15 cellular contexts compared by ENCODE assay signal in the genomic region with DNA sequence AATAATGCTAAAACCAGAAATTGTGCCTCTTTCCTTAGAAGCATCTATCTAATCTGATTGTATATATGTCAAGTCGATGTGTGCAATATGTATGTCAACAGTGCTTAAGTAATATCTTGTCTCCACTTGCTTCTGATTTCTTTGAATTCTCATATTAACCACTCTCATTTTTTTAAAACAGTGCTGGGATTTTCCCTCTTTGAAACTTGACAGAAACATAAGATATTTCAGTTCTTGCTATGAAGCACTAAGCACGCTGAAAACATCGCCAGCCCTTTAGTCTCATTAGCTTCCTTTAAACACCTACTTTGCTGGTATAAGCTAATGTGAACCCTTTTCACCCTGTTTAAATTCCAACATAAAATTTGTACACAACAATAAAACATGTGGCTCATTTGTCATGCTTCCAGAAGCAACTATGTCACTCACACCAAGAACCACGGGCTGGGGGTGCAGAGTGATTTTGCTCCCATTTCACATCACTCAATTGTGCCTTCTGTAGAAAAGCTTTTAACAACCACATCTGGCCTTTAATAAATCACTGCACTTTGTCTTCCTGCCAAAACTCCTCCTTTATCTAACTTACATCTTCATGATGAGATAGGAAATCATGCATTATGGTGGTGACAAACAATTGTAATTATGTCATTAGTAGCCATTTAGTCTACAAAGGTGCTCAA.
A peak's percentile ranks its signal among the peaks of the same experiment; 100 is the strongest.
DNase-seq lines count a peak whose midpoint lies in the region; ATAC-seq, FAIRE-seq and TF ChIP-seq lines count a peak whose summit lies in the region.
"Had no signal": no experiment of that assay in that cellular context is flagged by ENCODE, and none has a peak within 500 bp of the region (broad histone marks: within the 10 kb centered on the region; RNA-seq: fewer than 3 reads in every experiment).

No MANE protein-coding gene starts in this region.

- H3K27ac ChIP-seq in GM12878 (ENCODE audit: control insufficient read depth, insufficient read depth) = no peak overlapping the region
- H3K27ac ChIP-seq: pancreas, SJSA1, WERI-Rb-1 had no signal

- no peak for TF ChIP-seq CTCF in GM12878 (IDR thresholded peaks at IDR 0.05 in 2 of 3, conservative IDR thresholded peaks at IDR 0.05 in 1 of 3; ENCODE audit: control insufficient read depth in 2 of 3, extremely low read depth in 1 of 3, insufficient read depth in 1 of 3, low read depth in 3 of 3, low read length in 3 of 3)

- peak in 1 of 2 donors; percentile 32 for DNase-seq in activated T-cell treated with anti-CD3 and anti-CD28 coated beads, Interleukin-2, amount 50 U/mL, for 72 hours
- DNase-seq in activated T-cell treated with anti-CD3 and anti-CD28 coated beads, Interleukin-2, amount 50 U/mL, for 1 hour = no peak
- peak; percentile 17 for DNase-seq in NCI-H1417 treated with DMSO at 0.1 percent for 48 hours (lab: John Stamatoyannopoulos, UW)
- DNase-seq in GM12878 (ENCODE audit: low read depth, low spot score) = no peak
- DNase-seq in stimulated activated naive CD4-positive, alpha-beta T cell (lab: John Stamatoyannopoulos, UW) = peak in 5 of 6 experiments; percentile 21 to 64 (median 54)
- DNase-seq in NCI-H1694 treated with DMSO at 0.1 percent for 48 hours (lab: John Stamatoyannopoulos, UW) = no peak
- DNase-seq in DMS114 treated with DMSO at 0.1 percent for 48 hours (lab: John Stamatoyannopoulos, UW; ENCODE audit: unreplicated experiment) = no peak
- DNase-seq in occipital lobe (lab: John Stamatoyannopoulos, UW) = no peak
- DNase-seq: cortex of kidney, HFFc6, NCI-H1092 treated with DMSO at 0.1 percent for 48 hours, NCI-H82, pancreas, WERI-Rb-1 had no signal

- POLR2A ChIA-PET in GM12878 (lab: Charles Lee) = no interaction called here

- no peaks in the 10 kb centered on the region for H3K9me3 ChIP-seq in GM12878 (replicated peaks; ENCODE audit: control insufficient read depth, insufficient read depth, low read length)
- H3K9me3 ChIP-seq: pancreas, SJSA1 had no signal

- TF ChIP-seq POLR2A in GM12878 (IDR thresholded peaks at IDR 0.05; ENCODE audit: low read depth, low read length) = no peak

- SMC1A ChIA-PET in GM12878 (lab: Charles Lee; ENCODE audit: uncharacterized antibody, unreplicated experiment) = interaction anchor here (1.0 to 2.3 kb wide), 9 partner anchors 11 to 236 kb away, joined by 3 to 6 read pairs (median 3); no protein-coding TSS in a partner anchor

- H3K9ac ChIP-seq in GM12878 (ENCODE audit: control insufficient read depth, insufficient read depth, low read length) = no peak overlapping the region

- H3K27me3 ChIP-seq in GM12878 (replicated peaks in 1 of 2; ENCODE audit: control insufficient read depth in 2 of 2, insufficient read depth in 2 of 2, low read length in 1 of 2) = peaks cover 0 to 4% of the 10 kb centered on the region in 2 experiments; a peak in 2 of 4 replicates
- H3K27me3 ChIP-seq: pancreas, SJSA1 had no signal

- no peak overlapping the region for H3K4me2 ChIP-seq in GM12878 (ENCODE audit: control insufficient read depth, insufficient read depth)

- peaks cover 6% of the 10 kb centered on the region for H3K4me1 ChIP-seq in GM12878 (ENCODE audit: control insufficient read depth, insufficient read depth, low read length)
- H3K4me1 ChIP-seq: SJSA1 had no signal

- no peaks in the 10 kb centered on the region for H3K36me3 ChIP-seq in GM12878 (ENCODE audit: control insufficient read depth in 2 of 2, insufficient read depth in 2 of 2, low read length in 1 of 2)
- H3K36me3 ChIP-seq: pancreas, SJSA1, WERI-Rb-1 had no signal

- no peak for TF ChIP-seq RAD21 in GM12878 (IDR thresholded peaks at IDR 0.05; ENCODE audit: insufficient read depth, low read depth, low read length)

- no peaks in the 10 kb centered on the region for H4K20me1 ChIP-seq in GM12878 (ENCODE audit: control insufficient read depth, insufficient read depth)

- H3K79me2 ChIP-seq in GM12878 (ENCODE audit: control insufficient read depth, insufficient read depth, low read length) = no peaks in the 10 kb centered on the region

- FAIRE-seq in GM12878 (lab: Jason Lieb, UNC) = no peak
- FAIRE-seq: pancreas had no signal

- RAD21 ChIA-PET in GM12878 (lab: Charles Lee; ENCODE audit: unreplicated experiment) = interaction anchor here (0.8 to 1.9 kb wide), 2 partner anchors 10 to 32 kb away, joined by 3 to 7 read pairs; no protein-coding TSS in a partner anchor

- no peak overlapping the region for H2AFZ ChIP-seq in GM12878 (ENCODE audit: control insufficient read depth, low read depth, low read length)

- no peaks in the 10 kb centered on the region for H3K27me3 Mint-ChIP-seq in activated T-cell treated with anti-CD3 and anti-CD28 coated beads, Interleukin-2, amount 50 U/mL, for 72 hours (ENCODE audit: low read depth)

- peaks cover 89% of the 10 kb centered on the region for H3K4me1 Mint-ChIP-seq in activated T-cell treated with anti-CD3 and anti-CD28 coated beads, Interleukin-2, amount 50 U/mL, for 72 hours (ENCODE audit: low read depth)

- no peak for TF ChIP-seq EP300 in GM12878 (IDR thresholded peaks at IDR 0.05; ENCODE audit: borderline replicate concordance in 1 of 2, control insufficient read depth in 1 of 2, low read depth in 2 of 2, low read length in 2 of 2)

- no TSS peak for BruUV-seq in GM12878 (replicated peaks; lab: Mats Ljungman, UMichigan)

- under 1% methylated on average over 4 of the region's 4 CpGs for whole genome bisulfite sequencing in GM12878 (ENCODE audit: insufficient coverage, insufficient replicate concordance, low lambda C conversion rate, missing lambda C conversion rate)

- no peaks in the 10 kb centered on the region for H3K9me3 Mint-ChIP-seq in activated T-cell treated with anti-CD3 and anti-CD28 coated beads, Interleukin-2, amount 50 U/mL, for 72 hours
- H3K9me3 Mint-ChIP-seq: HFFc6 had no signal

- H3K27ac Mint-ChIP-seq in activated T-cell treated with anti-CD3 and anti-CD28 coated beads, Interleukin-2, amount 50 U/mL, for 72 hours = peak overlapping the region; percentile 83
- H3K27ac Mint-ChIP-seq: HFFc6 had no signal

- intact Hi-C loops in GM12878 (cut with micrococcal nuclease; ENCODE audit: unreplicated experiment) = no loop called here

- ATAC-seq in activated T-cell treated with anti-CD3 and anti-CD28 coated beads, Interleukin-2, amount 50 U/mL, for 72 hours (replicated peaks in 1 of 2) = peak; percentile 65 to 72
- peak; percentile 55 for ATAC-seq in GM12878

- H3K4me3 Mint-ChIP-seq in activated T-cell treated with anti-CD3 and anti-CD28 coated beads, Interleukin-2, amount 50 U/mL, for 72 hours = peak overlapping the region; percentile 75 to 77
- H3K4me3 Mint-ChIP-seq: HFFc6 had no signal

- CTCF ChIA-PET in GM12878 (lab: Yijun Ruan, JAX) = interaction anchor here (1.0 to 2.9 kb wide), 10 partner anchors 12 to 392 kb away, joined by 3 to 11 read pairs (median 4); no protein-coding TSS in a partner anchor

- no peak overlapping the region for H3K4me3 ChIP-seq in GM12878
- H3K4me3 ChIP-seq: pancreas, SJSA1 had no signal

- H3K36me3 Mint-ChIP-seq in activated T-cell treated with anti-CD3 and anti-CD28 coated beads, Interleukin-2, amount 50 U/mL, for 72 hours (ENCODE audit: insufficient read depth in 2 of 2) = peaks cover 0 to 3% of the 10 kb centered on the region in 2 donors

- in situ Hi-C loops in GM12878 (cut with MboI) = loop anchor here (10.0 kb wide), 1 partner anchor 313 kb away; no protein-coding TSS in a partner anchor

TF ChIP-seq in GM12878, 131 proteins besides CTCF, POLR2A, EP300 and RAD21:
- TF ChIP-seq BHLHE40 (IDR thresholded peaks at IDR 0.05; ENCODE audit: borderline replicate concordance in 1 of 2, low read depth in 2 of 2, low read length in 1 of 2) (no peak), ZNF384 (IDR thresholded peaks at IDR 0.05; ENCODE audit: borderline replicate concordance, low read depth, low read length) (peak; percentile 43; the same call in 1 of the 2 replicates), YBX1 (IDR thresholded peaks at IDR 0.05) (no peak), RELA (IDR thresholded peaks at IDR 0.05; ENCODE audit: borderline replicate concordance, partially characterized antibody) (no peak), ZNF217 (IDR thresholded peaks at IDR 0.05) (no peak)
- TF ChIP-seq, protein P1, sequence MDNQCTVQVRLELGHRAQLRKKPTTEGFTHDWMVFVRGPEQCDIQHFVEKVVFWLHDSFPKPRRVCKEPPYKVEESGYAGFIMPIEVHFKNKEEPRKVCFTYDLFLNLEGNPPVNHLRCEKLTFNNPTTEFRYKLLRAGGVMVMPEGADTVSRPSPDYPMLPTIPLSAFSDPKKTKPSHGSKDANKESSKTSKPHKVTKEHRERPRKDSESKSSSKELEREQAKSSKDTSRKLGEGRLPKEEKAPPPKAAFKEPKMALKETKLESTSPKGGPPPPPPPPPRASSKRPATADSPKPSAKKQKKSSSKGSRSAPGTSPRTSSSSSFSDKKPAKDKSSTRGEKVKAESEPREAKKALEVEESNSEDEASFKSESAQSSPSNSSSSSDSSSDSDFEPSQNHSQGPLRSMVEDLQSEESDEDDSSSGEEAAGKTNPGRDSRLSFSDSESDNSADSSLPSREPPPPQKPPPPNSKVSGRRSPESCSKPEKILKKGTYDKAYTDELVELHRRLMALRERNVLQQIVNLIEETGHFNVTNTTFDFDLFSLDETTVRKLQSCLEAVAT (IDR thresholded peaks at IDR 0.05) = no peak

Comparison
In these comparisons a context has a peak if more than half of its experiments do, and no peak if none do; other contexts are left out.
1. DNase-seq: peak in NCI-H1417 treated with DMSO at 0.1 percent for 48 hours (single experiment) and stimulated activated naive CD4-positive, alpha-beta T cell (5 of 6); none in activated T-cell treated with anti-CD3 and anti-CD28 coated beads, Interleukin-2, amount 50 U/mL, for 1 hour (single experiment), GM12878 (single experiment), NCI-H1694 treated with DMSO at 0.1 percent for 48 hours (single experiment), DMS114 treated with DMSO at 0.1 percent for 48 hours (single experiment) and occipital lobe (single experiment).